Comparison of ENCODE assay signal across 1 cellular context in genomic region chr16:56869513-56870270, GRCh38.
TF ChIP-seq lines count a peak whose summit lies in the region.

No MANE protein-coding gene starts in this region.

TF ChIP-seq in HepG2, 621 proteins besides CTCF, POLR2A, EP300 and RAD21 (continued from another document and continues in another):
- no peak; the same call in 1 of the 2 replicates for TF ChIP-seq PAXIP1 (CRISPR knock-in tag; conservative IDR thresholded peaks at IDR 0.05)
- no peak for TF ChIP-seq ZC3H13 (CRISPR knock-in tag; IDR thresholded peaks at IDR 0.05)
- TF ChIP-seq ZNF3 (CRISPR knock-in tag; IDR thresholded peaks at IDR 0.05), result no peak
- peak; percentile 25; the same call in 1 of the 2 replicates for TF ChIP-seq ZFP91 (CRISPR knock-in tag; IDR thresholded peaks at IDR 0.05; ENCODE audit: borderline replicate concordance)
- no peak for TF ChIP-seq ZNF577 (CRISPR knock-in tag; IDR thresholded peaks at IDR 0.05; ENCODE audit: borderline replicate concordance, low read depth)
- TF ChIP-seq ARID3A (IDR thresholded peaks at IDR 0.05; ENCODE audit: low read depth, low read length), result no peak
- TF ChIP-seq GATAD1 (CRISPR knock-in tag; IDR thresholded peaks at IDR 0.05), result peak; percentile 41; the same call in 1 of the 2 replicates
- no peak for TF ChIP-seq FOXC1 (CRISPR knock-in tag; IDR thresholded peaks at IDR 0.05; ENCODE audit: borderline replicate concordance)
- TF ChIP-seq XRCC5 (optimal IDR thresholded peaks at IDR 0.05; ENCODE audit: low read length), result peak; percentile 62
- TF ChIP-seq ZNF468 (CRISPR knock-in tag; IDR thresholded peaks at IDR 0.05), result no peak
- no peak for TF ChIP-seq RFXANK (CRISPR knock-in tag; IDR thresholded peaks at IDR 0.05)
- no peak for TF ChIP-seq EED (CRISPR knock-in tag; IDR thresholded peaks at IDR 0.05)
- TF ChIP-seq ZNF670 (CRISPR knock-in tag; IDR thresholded peaks at IDR 0.05; ENCODE audit: borderline replicate concordance), result no peak
- no peak for TF ChIP-seq ATF5 (CRISPR knock-in tag; IDR thresholded peaks at IDR 0.05; ENCODE audit: low read depth)
- no peak for TF ChIP-seq ZNF772 (CRISPR knock-in tag; IDR thresholded peaks at IDR 0.05)
- TF ChIP-seq ZNF691 (CRISPR knock-in tag; IDR thresholded peaks at IDR 0.05; ENCODE audit: borderline replicate concordance, low read depth), result no peak
- no peak for TF ChIP-seq ZNF557 (CRISPR knock-in tag; IDR thresholded peaks at IDR 0.05)
- no peak; the same call in 1 of the 2 replicates for TF ChIP-seq ZNF788 (CRISPR knock-in tag; IDR thresholded peaks at IDR 0.05; ENCODE audit: borderline replicate concordance)
- TF ChIP-seq RARG (CRISPR knock-in tag; IDR thresholded peaks at IDR 0.05; ENCODE audit: low read depth), result no peak
- no peak for TF ChIP-seq ZBTB3 (CRISPR knock-in tag; IDR thresholded peaks at IDR 0.05; ENCODE audit: borderline replicate concordance, low read depth)
- TF ChIP-seq ZNF160 (CRISPR knock-in tag; IDR thresholded peaks at IDR 0.05), result no peak
- no peak for TF ChIP-seq HOXA7 (CRISPR knock-in tag; IDR thresholded peaks at IDR 0.05)
- TF ChIP-seq MIXL1 (CRISPR knock-in tag; IDR thresholded peaks at IDR 0.05), result 0 out of 2 replicates have a peak, but pooled peaks have one; percentile 22
- TF ChIP-seq ZBTB4 (CRISPR knock-in tag; IDR thresholded peaks at IDR 0.05; ENCODE audit: borderline replicate concordance), result no peak
- peak; percentile 54; the same call in 1 of the 2 replicates for TF ChIP-seq ZNF574 (CRISPR knock-in tag; IDR thresholded peaks at IDR 0.05)
- TF ChIP-seq NR2C2 (CRISPR knock-in tag; IDR thresholded peaks at IDR 0.05; ENCODE audit: borderline replicate concordance), result no peak
- TF ChIP-seq NFATC3 (CRISPR knock-in tag; IDR thresholded peaks at IDR 0.05), result no peak
- TF ChIP-seq ZNF781 (CRISPR knock-in tag; IDR thresholded peaks at IDR 0.05; ENCODE audit: borderline replicate concordance, not compliant biosample characterization), result no peak
- no peak for TF ChIP-seq GTF3A (CRISPR knock-in tag; conservative IDR thresholded peaks at IDR 0.05)
- TF ChIP-seq LBX2 (CRISPR knock-in tag; IDR thresholded peaks at IDR 0.05; ENCODE audit: borderline replicate concordance), result no peak
- TF ChIP-seq MAF1 (CRISPR knock-in tag; IDR thresholded peaks at IDR 0.05; ENCODE audit: borderline replicate concordance), result no peak
- no peak for TF ChIP-seq BRCA1 (CRISPR knock-in tag; IDR thresholded peaks at IDR 0.05)
- no peak for TF ChIP-seq ZNF34 (CRISPR knock-in tag; IDR thresholded peaks at IDR 0.05; ENCODE audit: borderline replicate concordance)
- TF ChIP-seq ZNF543 (CRISPR knock-in tag; IDR thresholded peaks at IDR 0.05), result no peak
- no peak for TF ChIP-seq TIGD3 (CRISPR knock-in tag; IDR thresholded peaks at IDR 0.05; ENCODE audit: borderline replicate concordance)
- TF ChIP-seq AKNA (CRISPR knock-in tag; IDR thresholded peaks at IDR 0.05; ENCODE audit: borderline replicate concordance), result no peak
- no peak for TF ChIP-seq HOXA5 (CRISPR knock-in tag; IDR thresholded peaks at IDR 0.05)
- no peak for TF ChIP-seq MBNL3 (CRISPR knock-in tag; conservative IDR thresholded peaks at IDR 0.05)
- no peak for TF ChIP-seq ZSCAN20 (CRISPR knock-in tag; IDR thresholded peaks at IDR 0.05; ENCODE audit: borderline replicate concordance)
- no peak for TF ChIP-seq KLF16 (CRISPR knock-in tag; IDR thresholded peaks at IDR 0.05)
- TF ChIP-seq ZNF746 (CRISPR knock-in tag; IDR thresholded peaks at IDR 0.05), result no peak
